Comparison of ENCODE assay signal across 1 cellular context in genomic region chr2:64686283-64686956, GRCh38.
TF ChIP-seq lines count a peak whose summit lies in the region.

No MANE protein-coding gene starts in this region.

TF ChIP-seq in HepG2, 621 proteins besides CTCF, POLR2A, EP300 and RAD21 (continued from another document):
- TF ChIP-seq ARID5B (CRISPR knock-in tag; IDR thresholded peaks at IDR 0.05) (peak; percentile 20; the same call in 1 of the 2 replicates), ZNF337 (CRISPR knock-in tag; IDR thresholded peaks at IDR 0.05; ENCODE audit: borderline replicate concordance, low read depth) (no peak), TEAD3 (CRISPR knock-in tag; optimal IDR thresholded peaks at IDR 0.05; ENCODE audit: borderline replicate concordance) (peak; percentile 14), NR2F6 (IDR thresholded peaks at IDR 0.05) (0 out of 2 replicates have a peak, but pooled peaks have one; percentile 30), NR2F6 (CRISPR knock-in tag; IDR thresholded peaks at IDR 0.05) (no peak), BCL6 (CRISPR knock-in tag; IDR thresholded peaks at IDR 0.05) (peak; percentile 73; the same call in 1 of the 2 replicates), REST (IDR thresholded peaks at IDR 0.05; ENCODE audit: borderline replicate concordance in 1 of 2, low read depth in 1 of 2, low read length in 2 of 2) (no peak), NR2F1 (CRISPR knock-in tag; IDR thresholded peaks at IDR 0.05) (0 out of 4 replicates have a peak, but pooled peaks of 1 of the 2 experiments have one; percentile 25), HOMEZ (CRISPR knock-in tag; IDR thresholded peaks at IDR 0.05; ENCODE audit: low read depth) (peak; percentile 54; the same call in 1 of the 2 replicates), TRIM24 (CRISPR knock-in tag; IDR thresholded peaks at IDR 0.05) (no peak), TEAD2 (CRISPR knock-in tag; IDR thresholded peaks at IDR 0.05) (no peak), ZNF547 (CRISPR knock-in tag; IDR thresholded peaks at IDR 0.05) (0 out of 2 replicates have a peak, but pooled peaks have one; percentile 12), RXRA (CRISPR knock-in tag; IDR thresholded peaks at IDR 0.05) (no peak), RARA (CRISPR knock-in tag; IDR thresholded peaks at IDR 0.05) (peak; percentile 67), ZNF770 (CRISPR knock-in tag; IDR thresholded peaks at IDR 0.05) (peak; percentile 77), POGZ (CRISPR knock-in tag; IDR thresholded peaks at IDR 0.05) (peak; percentile 61; the same call in 1 of the 2 replicates), SAP130 (CRISPR knock-in tag; IDR thresholded peaks at IDR 0.05; ENCODE audit: low read depth) (0 out of 2 replicates have a peak, but pooled peaks have one; percentile 15), ZC3H4 (CRISPR knock-in tag; IDR thresholded peaks at IDR 0.05; ENCODE audit: borderline replicate concordance) (no peak)
